ENCODE assay signal across 22 cellular contexts in genomic region chr10:62021116-62021515, GRCh38.
DNase-seq lines count a peak whose midpoint lies in the region; ATAC-seq, FAIRE-seq and TF ChIP-seq lines count a peak whose summit lies in the region.
"Had no signal": no experiment of that assay in that cellular context is flagged by ENCODE, and none has a peak within 500 bp of the region (broad histone marks: within the 10 kb centered on the region; RNA-seq: fewer than 3 reads in every experiment).

No MANE protein-coding gene starts in this region.

- DNase-seq in CD4-positive, CD25-positive, alpha-beta regulatory T cell = no peak
- no peak for DNase-seq in activated naive CD8-positive, alpha-beta T cell treated with anti-CD3 and anti-CD28 coated beads, Interleukin-2, amount 50 U/mL, for 24 hours
- DNase-seq in mesendoderm = no peak
- no peak for DNase-seq in endodermal cell
- no peak for DNase-seq in DMS79 treated with DMSO at 0.1 percent for 48 hours (lab: John Stamatoyannopoulos, UW)
- DNase-seq: activated CD4-positive, alpha-beta T cell treated with anti-CD3 and anti-CD28 coated beads for 4 hours; activated CD8-positive, alpha-beta memory T cell treated with anti-CD3 and anti-CD28 coated beads, Interleukin-2, amount 50 U/mL, for 48 hours; activated naive CD8-positive, alpha-beta T cell treated with anti-CD3 and anti-CD28 coated beads, Interleukin-2, amount 10 ng/mL, durations not matched to agents 7 days and 5 days; Caco-2; gastrocnemius medialis; GOT3; Karpas-422; left colon; midbrain; NCI-H1092 treated with DMSO at 0.1 percent for 48 hours; NCI-H510A treated with DMSO at 0.1 percent for 48 hours; psoas muscle; stimulated activated CD8-positive, alpha-beta memory T cell treated with anti-CD3 and anti-CD28 coated beads, Interleukin-4, amount 100 ng/mL, for 48 hours had no signal

- H4K5ac ChIP-seq in mesendoderm (ENCODE audit: low read length) = no peak overlapping the region

- peaks cover 58 to 98% (median 84%) of the 10 kb centered on the region in 4 donors for H3K4me1 Mint-ChIP-seq in CD4-positive, CD25-positive, alpha-beta regulatory T cell
- H3K4me1 Mint-ChIP-seq in activated naive CD8-positive, alpha-beta T cell treated with anti-CD3 and anti-CD28 coated beads, Interleukin-2, amount 50 U/mL, for 24 hours = peaks cover 89% of the 10 kb centered on the region
- H3K4me1 Mint-ChIP-seq in endodermal cell = peaks cover 62% of the 10 kb centered on the region

- H3K36me3 Mint-ChIP-seq in CD4-positive, CD25-positive, alpha-beta regulatory T cell = peaks cover 23% of the 10 kb centered on the region
- H3K36me3 Mint-ChIP-seq in activated naive CD8-positive, alpha-beta T cell treated with anti-CD3 and anti-CD28 coated beads, Interleukin-2, amount 50 U/mL, for 24 hours (ENCODE audit: low read depth) = peaks cover 52% of the 10 kb centered on the region
- no peaks in the 10 kb centered on the region for H3K36me3 Mint-ChIP-seq in endodermal cell (ENCODE audit: low read depth)

- H2BK15ac ChIP-seq in mesendoderm (replicated peaks; ENCODE audit: low read depth) = peak overlapping the region; percentile 98

- H2BK5ac ChIP-seq in mesendoderm (ENCODE audit: low read length) = no peak overlapping the region

- H3K4me3 Mint-ChIP-seq in CD4-positive, CD25-positive, alpha-beta regulatory T cell = peak overlapping the region in 1 of 4 donors; percentile 21
- no peak overlapping the region for H3K4me3 Mint-ChIP-seq in activated naive CD8-positive, alpha-beta T cell treated with anti-CD3 and anti-CD28 coated beads, Interleukin-2, amount 50 U/mL, for 24 hours
- H3K4me3 Mint-ChIP-seq in endodermal cell = no peak overlapping the region
- H3K4me3 Mint-ChIP-seq: activated naive CD8-positive, alpha-beta T cell treated with anti-CD3 and anti-CD28 coated beads, Interleukin-2, amount 10 ng/mL, durations not matched to agents 7 days and 5 days; neural crest cell had no signal

- WGBS in mesendoderm (ENCODE audit: extremely low coverage, insufficient coverage, low lambda C conversion rate) = no CpG with 5 or more reads among the region's 1 CpG
- 81% methylated on average over 1 of the region's 1 CpG; no CpG with 5 or more reads in 1 of the 2 experiments for WGBS in endodermal cell (ENCODE audit: insufficient coverage in 1 of 2, insufficient read length in 1 of 2), 2 experiments

- H3K79me1 ChIP-seq in mesendoderm (ENCODE audit: low read length) = no peaks in the 10 kb centered on the region

- H3K9ac ChIP-seq in mesendoderm (ENCODE audit: low read length) = no peak overlapping the region
- no peak overlapping the region for H3K9ac ChIP-seq in endodermal cell (ENCODE audit: extremely low read depth, low read length, poor library complexity, severe bottlenecking)

- H3K4me3 ChIP-seq in CD4-positive, CD25-positive, alpha-beta regulatory T cell (ENCODE audit: low read depth, low read length) = no peak overlapping the region
- H3K4me3 ChIP-seq in mesendoderm (ENCODE audit: low read length) = no peak overlapping the region
- no peak overlapping the region for H3K4me3 ChIP-seq in endodermal cell (ENCODE audit: low read length)
- H3K4me3 ChIP-seq: gastrocnemius medialis, psoas muscle had no signal

- no peaks in the 10 kb centered on the region for H3K36me3 ChIP-seq in CD4-positive, CD25-positive, alpha-beta regulatory T cell (ENCODE audit: control insufficient read depth, insufficient read depth, low read length)
- H3K36me3 ChIP-seq in mesendoderm (ENCODE audit: control insufficient read depth, insufficient read depth, low read length) = no peaks in the 10 kb centered on the region
- H3K36me3 ChIP-seq in endodermal cell (ENCODE audit: control insufficient read depth, insufficient read depth, low read length) = no peaks in the 10 kb centered on the region
- H3K36me3 ChIP-seq: gastrocnemius medialis had no signal

- H2AK5ac ChIP-seq in mesendoderm (ENCODE audit: low read length) = no peak overlapping the region

- no peak overlapping the region for H3K23ac ChIP-seq in mesendoderm (ENCODE audit: low read length)

- no peaks in the 10 kb centered on the region for H3K27me3 ChIP-seq in CD4-positive, CD25-positive, alpha-beta regulatory T cell (ENCODE audit: control insufficient read depth, insufficient read depth, low read length)
- H3K27me3 ChIP-seq in mesendoderm (ENCODE audit: insufficient read depth, low read length, poor library complexity) (no peaks in the 10 kb centered on the region), endodermal cell (ENCODE audit: control insufficient read depth, insufficient read depth, low read length, poor library complexity, severe bottlenecking) (no peaks in the 10 kb centered on the region)
- H3K27me3 ChIP-seq: gastrocnemius medialis had no signal

- no peak overlapping the region for H4K8ac ChIP-seq in mesendoderm (ENCODE audit: low read depth, low read length)

- no peaks in the 10 kb centered on the region for H3K27me3 Mint-ChIP-seq in CD4-positive, CD25-positive, alpha-beta regulatory T cell
- H3K27me3 Mint-ChIP-seq in activated naive CD8-positive, alpha-beta T cell treated with anti-CD3 and anti-CD28 coated beads, Interleukin-2, amount 50 U/mL, for 24 hours = no peaks in the 10 kb centered on the region
- no peaks in the 10 kb centered on the region for H3K27me3 Mint-ChIP-seq in endodermal cell (ENCODE audit: insufficient read depth)
- H3K27me3 Mint-ChIP-seq: activated naive CD8-positive, alpha-beta T cell treated with anti-CD3 and anti-CD28 coated beads, Interleukin-2, amount 10 ng/mL, durations not matched to agents 7 days and 5 days had no signal

- H3K27ac ChIP-seq in CD4-positive, CD25-positive, alpha-beta regulatory T cell (ENCODE audit: insufficient read depth, low read length, poor library complexity, severe bottlenecking) = peak overlapping the region; percentile 6
- no peak overlapping the region for H3K27ac ChIP-seq in mesendoderm (ENCODE audit: low read depth, low read length)
- H3K27ac ChIP-seq in endodermal cell (ENCODE audit: low read depth, low read length) = no peak overlapping the region
- H3K27ac ChIP-seq: psoas muscle, RWPE1 had no signal

- peak overlapping the region in 2 of 3 donors; percentile 66 to 70 for H3K27ac Mint-ChIP-seq in CD4-positive, CD25-positive, alpha-beta regulatory T cell
- peak overlapping the region; percentile 74 for H3K27ac Mint-ChIP-seq in activated naive CD8-positive, alpha-beta T cell treated with anti-CD3 and anti-CD28 coated beads, Interleukin-2, amount 50 U/mL, for 24 hours
- H3K27ac Mint-ChIP-seq in endodermal cell = no peak overlapping the region
- H3K27ac Mint-ChIP-seq: activated naive CD8-positive, alpha-beta T cell treated with anti-CD3 and anti-CD28 coated beads, Interleukin-2, amount 10 ng/mL, durations not matched to agents 7 days and 5 days had no signal

- H3K9me3 Mint-ChIP-seq in CD4-positive, CD25-positive, alpha-beta regulatory T cell = peaks cover 0 to 2% (median 0%) of the 10 kb centered on the region in 7 donors
- H3K9me3 Mint-ChIP-seq in activated naive CD8-positive, alpha-beta T cell treated with anti-CD3 and anti-CD28 coated beads, Interleukin-2, amount 50 U/mL, for 24 hours = peaks cover 9% of the 10 kb centered on the region
- H3K9me3 Mint-ChIP-seq in endodermal cell = no peaks in the 10 kb centered on the region

- no peaks in the 10 kb centered on the region for H3K9me3 ChIP-seq in CD4-positive, CD25-positive, alpha-beta regulatory T cell (ENCODE audit: control insufficient read depth in 2 of 2, low read length in 2 of 2)
- no peaks in the 10 kb centered on the region for H3K9me3 ChIP-seq in endodermal cell (ENCODE audit: control insufficient read depth, low read length)
- H3K9me3 ChIP-seq: Caco-2, gastrocnemius medialis, psoas muscle had no signal

- no peaks in the 10 kb centered on the region for H3K79me2 ChIP-seq in mesendoderm (ENCODE audit: control insufficient read depth, insufficient read depth, low read length)

- ATAC-seq in CD4-positive, CD25-positive, alpha-beta regulatory T cell (ENCODE audit: low read depth in 2 of 2) = no peak
- ATAC-seq in activated naive CD8-positive, alpha-beta T cell treated with anti-CD3 and anti-CD28 coated beads, Interleukin-2, amount 50 U/mL, for 24 hours = no peak
- ATAC-seq in GM18511 (IDR thresholded peaks at IDR 0.05; ENCODE audit: unreplicated experiment) = no peak
- ATAC-seq: gastrocnemius medialis, left colon, psoas muscle had no signal

- no peak overlapping the region for H3K4ac ChIP-seq in mesendoderm (ENCODE audit: low read depth, low read length)

- FAIRE-seq in A204.1 (lab: Jason Lieb, UNC) = peak; percentile 83

- no peak for TF ChIP-seq CTCF in endodermal cell (conservative IDR thresholded peaks at IDR 0.05)

- H3K56ac ChIP-seq in mesendoderm (ENCODE audit: low read length) = no peak overlapping the region

- no peak overlapping the region for H3K4me2 ChIP-seq in mesendoderm (ENCODE audit: low read length)

- H3K18ac ChIP-seq in mesendoderm (ENCODE audit: low read length) = no peak overlapping the region

- H3K4me1 ChIP-seq in CD4-positive, CD25-positive, alpha-beta regulatory T cell (ENCODE audit: control insufficient read depth, insufficient read depth, low read length, poor library complexity, severe bottlenecking) = peaks cover 74% of the 10 kb centered on the region
- H3K4me1 ChIP-seq in mesendoderm (ENCODE audit: control insufficient read depth, low read depth, low read length) = peaks cover 15% of the 10 kb centered on the region
- peaks cover 41% of the 10 kb centered on the region for H3K4me1 ChIP-seq in endodermal cell (ENCODE audit: control insufficient read depth, insufficient read depth, low read length)

- H2BK120ac ChIP-seq in mesendoderm (ENCODE audit: low read depth, low read length) = no peak overlapping the region
